20 cellular contexts compared by ENCODE assay signal in the genomic region with DNA sequence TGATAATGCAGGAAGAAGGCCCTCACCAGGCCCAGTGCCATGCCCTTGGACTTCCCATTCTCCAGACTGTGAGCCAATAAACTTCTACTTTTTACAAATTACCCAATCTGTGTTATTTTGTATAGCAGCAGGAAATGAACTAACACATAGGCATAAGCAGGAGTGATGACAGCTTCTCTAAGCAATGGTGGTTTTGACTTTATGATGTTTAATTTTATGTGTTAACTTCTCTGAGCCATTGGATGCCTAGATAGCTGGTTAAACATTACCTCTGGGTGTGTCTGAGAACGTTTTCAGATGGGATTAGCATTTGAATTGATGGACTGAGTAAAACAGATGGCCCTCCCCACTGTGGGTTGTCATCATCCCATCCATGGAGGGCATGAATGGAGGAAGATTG. TPM values are rescaled to one million over a fixed set of nuclear protein-coding genes. Genes with fewer than 3 reads are reported as not detected.
"Had no signal": no experiment of that assay in that cellular context is flagged by ENCODE, and none has a peak within 500 bp of the region (broad histone marks: within the 10 kb centered on the region; RNA-seq: fewer than 3 reads in every experiment).

No MANE protein-coding gene starts in this region.

- H3K4me3 Mint-ChIP-seq: dendritic cell treated with granulocyte-macrophage colony-stimulating factor and Interleukin-4, amounts not matched to agents 40 ng/mL and 50 ng/mL, for 4 days; effector memory CD8-positive, alpha-beta T cell; immature natural killer cell; mesothelial cell of epicardium had no signal

- H3K27me3 ChIP-seq: colonic mucosa, esophagus muscularis mucosa, foreskin keratinocyte, gastroesophageal sphincter, heart left ventricle, hepatocyte, left lung had no signal

- H3K4me1 ChIP-seq: colonic mucosa, left lung, lower lobe of right lung had no signal

- H3K27ac ChIP-seq: colonic mucosa, esophagus muscularis mucosa, foreskin keratinocyte, gastroesophageal sphincter, heart left ventricle, hepatocyte, left lung, lower lobe of right lung had no signal

- H3K4me3 ChIP-seq: colonic mucosa, esophagus muscularis mucosa, gastroesophageal sphincter, heart left ventricle, hepatocyte, left lung, lower lobe of right lung had no signal

- ATAC-seq: effector memory CD8-positive, alpha-beta T cell; foreskin keratinocyte; gastroesophageal sphincter; left lung; lower lobe of right lung had no signal

- H3K9me3 ChIP-seq: colonic mucosa, esophagus muscularis mucosa, gastroesophageal sphincter, heart left ventricle, left lung, lower lobe of right lung had no signal

- DNase-seq: colonic mucosa; cortex of kidney; effector CD8-positive, alpha-beta T cell; effector memory CD8-positive, alpha-beta T cell; foreskin keratinocyte; heart left ventricle; hypothalamus; immature natural killer cell; islet precursor cell; kidney; kidney glomerular epithelial cell; left lung; left ventricle myocardium superior; lower lobe of right lung; mesenchymal stem cell had no signal

- H3K27ac Mint-ChIP-seq: dendritic cell treated with granulocyte-macrophage colony-stimulating factor and Interleukin-4, amounts not matched to agents 40 ng/mL and 50 ng/mL, for 4 days; effector memory CD8-positive, alpha-beta T cell; immature natural killer cell; mesothelial cell of epicardium had no signal

- H3K4me1 Mint-ChIP-seq: immature natural killer cell had no signal

- H3K9me3 Mint-ChIP-seq: dendritic cell treated with granulocyte-macrophage colony-stimulating factor and Interleukin-4, amounts not matched to agents 40 ng/mL and 50 ng/mL, for 4 days; effector memory CD8-positive, alpha-beta T cell; mesothelial cell of epicardium had no signal

- H3K36me3 ChIP-seq: colonic mucosa, esophagus muscularis mucosa, gastroesophageal sphincter, heart left ventricle, left lung, lower lobe of right lung had no signal

- H3K36me3 Mint-ChIP-seq: immature natural killer cell, mesothelial cell of epicardium had no signal

RNA-seq across cellular contexts. Expression of gene PDLIM3, which starts 13.8 kb away (rescaled TPM):
- total RNA-seq: foreskin keratinocyte had no signal
- polyA plus RNA-seq: immature natural killer cell had no signal
